In the genomic region with DNA sequence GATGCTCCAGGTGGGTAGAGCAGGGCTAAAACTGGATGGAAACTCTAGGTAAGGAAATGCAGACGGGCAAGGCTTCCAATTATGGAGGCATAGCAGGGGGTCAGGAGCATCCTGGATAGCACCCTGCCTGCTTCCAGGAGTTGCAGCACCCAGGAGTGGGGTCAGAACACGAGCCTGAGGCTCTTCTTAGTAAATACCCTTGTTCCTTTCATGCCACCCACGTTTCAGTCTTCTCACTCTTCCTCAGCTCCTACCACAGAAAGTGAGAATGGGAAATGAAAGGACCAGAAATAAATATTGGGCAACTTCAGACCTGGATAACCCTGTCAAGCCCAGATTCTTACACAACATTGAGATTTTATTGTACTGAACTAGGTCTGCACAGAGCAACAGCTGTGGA, we compare ENCODE assay signal across 28 cellular contexts. TPM values are rescaled to one million over a fixed set of nuclear protein-coding genes. Genes with fewer than 3 reads are reported as not detected.
DNase-seq lines count a peak whose midpoint lies in the region; ATAC-seq, FAIRE-seq and TF ChIP-seq lines count a peak whose summit lies in the region.
"Had no signal": no experiment of that assay in that cellular context is flagged by ENCODE, and none has a peak within 500 bp of the region (broad histone marks: within the 10 kb centered on the region; RNA-seq: fewer than 3 reads in every experiment).

No MANE protein-coding gene starts in this region.

- CTCF ChIA-PET in HepG2 (lab: Yijun Ruan, JAX; ENCODE audit: low intra/inter-chr PET ratio, low total read pairs): no interaction called here
- CTCF ChIA-PET in activated CD8-positive, alpha-beta memory T cell treated with anti-CD3 and anti-CD28 coated beads, Interleukin-2, amount 10 ng/mL, durations not matched to agents 7 days and 5 days (lab: Charles Lee): interaction anchor here (1.0 to 2.7 kb wide), 3 partner anchors 14 to 23 kb away, joined by 3 to 9 read pairs (median 7); partner anchors contain the start of gene CCR1
- CTCF ChIA-PET in activated CD8-positive, alpha-beta T cell treated with anti-CD3 and anti-CD28 coated beads, Interleukin-2, amount 10 ng/mL, durations not matched to agents 7 days and 5 days (lab: Charles Lee): interaction anchor here (0.6 to 1.8 kb wide), 2 partner anchors 112 to 178 kb away, joined by 3 to 8 read pairs; partner anchors contain the start of gene CCR5

- no peak for TF ChIP-seq CTCF in MM.1S (IDR thresholded peaks at IDR 0.05; ENCODE audit: low read length)
- no peak for TF ChIP-seq CTCF in HepG2 (CRISPR knock-in tag; IDR thresholded peaks at IDR 0.05)

- H3K9ac ChIP-seq in MM.1S (ENCODE audit: low read length) (no peak overlapping the region), HepG2 (ENCODE audit: insufficient read depth, low read depth, low read length) (no peak overlapping the region)
- H3K9ac ChIP-seq: BLaER1 had no signal

- H3K4me3 ChIP-seq in MM.1S (ENCODE audit: low read length) (no peak overlapping the region), HepG2 (replicated peaks in 1 of 3; ENCODE audit: insufficient read depth in 1 of 3, low read depth in 2 of 3, low read length in 3 of 3) (no peak overlapping the region)
- H3K4me3 ChIP-seq: A549, BLaER1, coronary artery, stomach, transverse colon had no signal

- no peak overlapping the region for H3K27ac Mint-ChIP-seq in activated CD8-positive, alpha-beta memory T cell treated with anti-CD3 and anti-CD28 coated beads, Interleukin-2, amount 10 ng/mL, durations not matched to agents 7 days and 5 days
- H3K27ac Mint-ChIP-seq in activated CD8-positive, alpha-beta T cell treated with anti-CD3 and anti-CD28 coated beads, Interleukin-2, amount 10 ng/mL, durations not matched to agents 7 days and 5 days: no peak overlapping the region

- ATAC-seq in HepG2: no peak
- no peak for ATAC-seq in activated CD8-positive, alpha-beta memory T cell treated with anti-CD3 and anti-CD28 coated beads, Interleukin-2, amount 10 ng/mL, durations not matched to agents 7 days and 5 days
- no peak for ATAC-seq in activated CD8-positive, alpha-beta T cell treated with anti-CD3 and anti-CD28 coated beads, Interleukin-2, amount 10 ng/mL, durations not matched to agents 7 days and 5 days
- ATAC-seq: A549; activated T-cell treated with anti-CD3 and anti-CD28 coated beads, Interleukin-2, amount 50 U/mL, for 4 hours; Right ventricle myocardium inferior had no signal

- peaks cover 16% of the 10 kb centered on the region for H3K4me1 Mint-ChIP-seq in activated CD8-positive, alpha-beta memory T cell treated with anti-CD3 and anti-CD28 coated beads, Interleukin-2, amount 10 ng/mL, durations not matched to agents 7 days and 5 days
- H3K4me1 Mint-ChIP-seq in activated CD8-positive, alpha-beta T cell treated with anti-CD3 and anti-CD28 coated beads, Interleukin-2, amount 10 ng/mL, durations not matched to agents 7 days and 5 days (ENCODE audit: low read depth): peaks cover 21% of the 10 kb centered on the region

- peaks cover 23% of the 10 kb centered on the region for H3K9me3 Mint-ChIP-seq in activated CD8-positive, alpha-beta memory T cell treated with anti-CD3 and anti-CD28 coated beads, Interleukin-2, amount 10 ng/mL, durations not matched to agents 7 days and 5 days (ENCODE audit: low read depth)
- H3K9me3 Mint-ChIP-seq in activated CD8-positive, alpha-beta T cell treated with anti-CD3 and anti-CD28 coated beads, Interleukin-2, amount 10 ng/mL, durations not matched to agents 7 days and 5 days (ENCODE audit: insufficient read depth): peaks cover 42% of the 10 kb centered on the region

- peaks cover 16% of the 10 kb centered on the region for H3F3A ChIP-seq in MM.1S (ENCODE audit: insufficient read depth, low read length)

- H3K9me3 ChIP-seq in MM.1S (replicated peaks; ENCODE audit: insufficient read depth, low read length) (no peaks in the 10 kb centered on the region), HepG2 (ENCODE audit: low read length) (no peaks in the 10 kb centered on the region)

- 0% methylated on average over 3 of the region's 3 CpGs for WGBS in HepG2 (ENCODE audit: low lambda C conversion rate)

- H3K27me3 ChIP-seq in MM.1S (replicated peaks; ENCODE audit: insufficient read depth, low read length) (no peaks in the 10 kb centered on the region), HepG2 (ENCODE audit: control insufficient read depth in 1 of 2, insufficient read depth in 2 of 2, low read length in 2 of 2) (peaks cover 0 to 2% of the 10 kb centered on the region in 2 experiments; a peak in 1 of 5 replicates)
- H3K27me3 ChIP-seq: BLaER1, stomach, transverse colon had no signal

- POLR2A ChIA-PET in HepG2 (lab: Yijun Ruan, JAX): no interaction called here
- POLR2A ChIA-PET in activated CD8-positive, alpha-beta T cell treated with anti-CD3 and anti-CD28 coated beads, Interleukin-2, amount 10 ng/mL, durations not matched to agents 7 days and 5 days (lab: Charles Lee): no interaction called here

- H3K79me2 ChIP-seq in MM.1S (ENCODE audit: low read length): no peaks in the 10 kb centered on the region
- H3K79me2 ChIP-seq in HepG2 (ENCODE audit: insufficient read depth, low read length): no peaks in the 10 kb centered on the region

- H3K4me2 ChIP-seq in MM.1S (ENCODE audit: low read depth, low read length): peak overlapping the region; percentile 53
- H3K4me2 ChIP-seq in HepG2 (ENCODE audit: low read depth, low read length): no peak overlapping the region
- H3K4me2 ChIP-seq: A549, BLaER1 had no signal

- TF ChIP-seq POLR2A in HepG2 (IDR thresholded peaks at IDR 0.05; ENCODE audit: insufficient read depth in 1 of 2, low read depth in 2 of 2, low read length in 2 of 2): no peak

- no peak for TF ChIP-seq EP300 in HepG2 (IDR thresholded peaks at IDR 0.05; ENCODE audit: low read depth in 2 of 2, low read length in 2 of 2)
- TF ChIP-seq EP300 in HepG2 (CRISPR knock-in tag; IDR thresholded peaks at IDR 0.05; ENCODE audit: borderline replicate concordance): no peak

- no peaks in the 10 kb centered on the region for H3K9me2 ChIP-seq in MM.1S (replicated peaks; ENCODE audit: insufficient read depth, low read length)

- peak; percentile 43 for DNase-seq in Ammon's horn (ENCODE audit: low spot score)
- DNase-seq in MM.1S: no peak
- DNase-seq in SIG-M5 (lab: John Stamatoyannopoulos, UW): peak; percentile 81
- no peak for DNase-seq in HepG2 (ENCODE audit: low spot score)
- no peak for DNase-seq in activated CD8-positive, alpha-beta memory T cell treated with anti-CD3 and anti-CD28 coated beads, Interleukin-2, amount 10 ng/mL, durations not matched to agents 7 days and 5 days
- DNase-seq in activated CD8-positive, alpha-beta T cell treated with anti-CD3 and anti-CD28 coated beads, Interleukin-2, amount 10 ng/mL, durations not matched to agents 7 days and 5 days: no peak
- DNase-seq in activated CD4-positive, alpha-beta T cell treated with anti-CD3 and anti-CD28 coated beads for 48 hours: no peak
- no peak for DNase-seq in caudate nucleus (lab: John Stamatoyannopoulos, UW)
- DNase-seq: activated CD4-positive, CD25-positive, alpha-beta regulatory T cell treated with anti-CD3 and anti-CD28 coated beads, Interleukin-2, amount 50 U/mL, for 72 hours; activated CD8-positive, alpha-beta memory T cell treated with anti-CD3 and anti-CD28 coated beads for 24 hours; activated naive CD4-positive, alpha-beta T cell treated with Interleukin-2 at 50 U/mL for 16 hours; activated T-cell treated with anti-CD3 and anti-CD28 coated beads, Interleukin-2, amount 50 U/mL, for 4 hours; amniotic stem cell; glutamatergic neuron; mesenchymal stem cell; naive B cell; NCI-H1436; NCI-H526; stimulated activated CD4-positive, alpha-beta T cell treated with anti-CD3 and anti-CD28 coated beads, Interleukin-12 subunit alpha, Interleukin-12 subunit beta, amount 100 ng/mL, for 4 hours; stomach; transverse colon had no signal

- H3K4me3 Mint-ChIP-seq in activated CD8-positive, alpha-beta memory T cell treated with anti-CD3 and anti-CD28 coated beads, Interleukin-2, amount 10 ng/mL, durations not matched to agents 7 days and 5 days: no peak overlapping the region
- H3K4me3 Mint-ChIP-seq in activated CD8-positive, alpha-beta T cell treated with anti-CD3 and anti-CD28 coated beads, Interleukin-2, amount 10 ng/mL, durations not matched to agents 7 days and 5 days: no peak overlapping the region
- H3K4me3 Mint-ChIP-seq: activated T-cell treated with anti-CD3 and anti-CD28 coated beads, Interleukin-2, amount 50 U/mL, for 4 hours; naive B cell had no signal

- intact Hi-C loops in HepG2 (cut with micrococcal nuclease; ENCODE audit: unreplicated experiment): no loop called here

- H3K27me3 Mint-ChIP-seq in activated CD8-positive, alpha-beta memory T cell treated with anti-CD3 and anti-CD28 coated beads, Interleukin-2, amount 10 ng/mL, durations not matched to agents 7 days and 5 days: peaks cover 11% of the 10 kb centered on the region
- H3K27me3 Mint-ChIP-seq in activated CD8-positive, alpha-beta T cell treated with anti-CD3 and anti-CD28 coated beads, Interleukin-2, amount 10 ng/mL, durations not matched to agents 7 days and 5 days (ENCODE audit: low read depth): no peaks in the 10 kb centered on the region
- H3K27me3 Mint-ChIP-seq: naive B cell had no signal

- H4K20me1 ChIP-seq in MM.1S (ENCODE audit: insufficient read depth, low read length) (no peaks in the 10 kb centered on the region), HepG2 (ENCODE audit: insufficient read depth, low read length) (no peaks in the 10 kb centered on the region)

- H2AFZ ChIP-seq in MM.1S (ENCODE audit: low read length) (no peak overlapping the region), HepG2 (ENCODE audit: low read length) (no peak overlapping the region)

- H3K4me1 ChIP-seq in MM.1S (ENCODE audit: low read length): peaks cover 41% of the 10 kb centered on the region
- H3K4me1 ChIP-seq in HepG2 (ENCODE audit: insufficient read depth, low read length): no peaks in the 10 kb centered on the region
- H3K4me1 ChIP-seq: A549 had no signal

- peaks cover 29% of the 10 kb centered on the region for H3K36me3 Mint-ChIP-seq in activated CD8-positive, alpha-beta memory T cell treated with anti-CD3 and anti-CD28 coated beads, Interleukin-2, amount 10 ng/mL, durations not matched to agents 7 days and 5 days
- H3K36me3 Mint-ChIP-seq in activated CD8-positive, alpha-beta T cell treated with anti-CD3 and anti-CD28 coated beads, Interleukin-2, amount 10 ng/mL, durations not matched to agents 7 days and 5 days (ENCODE audit: low read depth): peaks cover 44% of the 10 kb centered on the region

- in situ Hi-C loops in HepG2 (cut with HindIII; ENCODE audit: extremely low pct_ligation_motif_present, low pct_unique_long_range_greater_than_20kb): no loop called here

- no peaks in the 10 kb centered on the region for H3K36me3 ChIP-seq in MM.1S (replicated peaks; ENCODE audit: insufficient read depth, low read length)
- H3K36me3 ChIP-seq in HepG2 (replicated peaks in 1 of 2; ENCODE audit: control insufficient read depth in 1 of 2, insufficient read depth in 2 of 2, low read length in 2 of 2): no peaks in the 10 kb centered on the region
- H3K36me3 ChIP-seq: BLaER1, stomach, transverse colon had no signal

- no peak overlapping the region for H3K27ac ChIP-seq in MM.1S (ENCODE audit: low read length)
- no peak overlapping the region for H3K27ac ChIP-seq in HepG2 (ENCODE audit: extremely low read length, insufficient read depth, low read length)
- no peak overlapping the region for H3K27ac ChIP-seq in caudate nucleus (ENCODE audit: low read depth, low read length)
- H3K27ac ChIP-seq: A549, BLaER1, coronary artery, stomach, transverse colon had no signal

- no peak for TF ChIP-seq RAD21 in HepG2 (CRISPR knock-in tag; IDR thresholded peaks at IDR 0.05)

- FAIRE-seq in HepG2 (lab: Jason Lieb, UNC): no peak
- FAIRE-seq: A549, bronchial epithelial cell, endometrium had no signal

- BruUV-seq in HepG2 (replicated peaks; lab: Mats Ljungman, UMichigan): no TSS peak

RNA-seq across cellular contexts. Expression of gene CCR1, which starts 16.4 kb away (rescaled TPM):
- not detected in 2 replicates for total RNA-seq in HepG2 (2016; rRNA removed; fragmentation: Illumina TruSeq; extraction: Trizol)
- not detected in 2 replicates for total RNA-seq in HepG2 (2016; cell fraction: cytosol; rRNA removed; fragmentation: Illumina TruSeq; extraction: Trizol; ENCODE audit: low read depth)
- total RNA-seq in HepG2 (2016; cell fraction: insoluble cytoplasmic fraction; rRNA removed; fragmentation: Illumina TruSeq; extraction: Trizol): not detected in 2 replicates
- total RNA-seq in HepG2 (2016; cell fraction: membrane; rRNA removed; fragmentation: Illumina TruSeq; extraction: Trizol): not detected in 2 replicates
- not detected in 2 replicates for total RNA-seq in HepG2 (2016; cell fraction: nucleus; rRNA removed; fragmentation: Illumina TruSeq; extraction: Trizol)
- not detected in 2 replicates for polyA plus RNA-seq in HepG2 (2011; rRNA removed)
- polyA plus RNA-seq in HepG2 (2011; cell fraction: cytosol; rRNA removed): not detected in 2 replicates
- not detected in 2 replicates for polyA plus RNA-seq in HepG2 (2011; cell fraction: nucleus; rRNA removed)
- polyA plus RNA-seq in HepG2 (2012): not detected in 2 replicates
- polyA plus RNA-seq in HepG2 (2016; cell fraction: cytosol; fragmentation: Illumina TruSeq; extraction: Trizol; ENCODE audit: low read depth): not detected in 2 replicates
- polyA plus RNA-seq in HepG2 (2016; cell fraction: insoluble cytoplasmic fraction; fragmentation: Illumina TruSeq; extraction: Trizol; ENCODE audit: low read depth): not detected in 2 replicates
- not detected in 2 replicates for polyA plus RNA-seq in HepG2 (2016; cell fraction: membrane; fragmentation: Illumina TruSeq; extraction: Trizol; ENCODE audit: low read depth)
- polyA plus RNA-seq in HepG2 (2016; cell fraction: nucleus; fragmentation: Illumina TruSeq; extraction: Trizol; ENCODE audit: insufficient read depth, low read depth): not detected in 2 replicates
- polyA minus RNA-seq in HepG2 (2011; rRNA and poly(A)+ RNA removed; ENCODE audit: low replicate concordance): 0.16 TPM in 1 of 2 replicates, not detected in the other
- not detected in 2 replicates for polyA minus RNA-seq in HepG2 (2011; cell fraction: cytosol; rRNA and poly(A)+ RNA removed)
- polyA minus RNA-seq in HepG2 (2011; cell fraction: nucleus; rRNA and poly(A)+ RNA removed): not detected in 2 replicates
- total RNA-seq in activated CD8-positive, alpha-beta memory T cell treated with anti-CD3 and anti-CD28 coated beads, Interleukin-2, amount 10 ng/mL, durations not matched to agents 7 days and 5 days: 10 to 100 TPM; 35.3 to 55.6 TPM
- 10 to 100 TPM; 41.4 to 41.5 TPM for total RNA-seq in activated CD8-positive, alpha-beta T cell treated with anti-CD3 and anti-CD28 coated beads, Interleukin-2, amount 10 ng/mL, durations not matched to agents 7 days and 5 days
- total RNA-seq: bronchial epithelial cell, OCI-LY7 had no signal

RNA-seq across cellular contexts. Expression of gene CCR3, which starts 50.5 kb away (rescaled TPM):
- total RNA-seq in HepG2 (2016; rRNA removed; fragmentation: Illumina TruSeq; extraction: Trizol): not detected in 2 replicates
- total RNA-seq in HepG2 (2016; cell fraction: cytosol; rRNA removed; fragmentation: Illumina TruSeq; extraction: Trizol; ENCODE audit: low read depth): not detected in 2 replicates
- total RNA-seq in HepG2 (2016; cell fraction: insoluble cytoplasmic fraction; rRNA removed; fragmentation: Illumina TruSeq; extraction: Trizol): not detected in 2 replicates
- not detected in 2 replicates for total RNA-seq in HepG2 (2016; cell fraction: membrane; rRNA removed; fragmentation: Illumina TruSeq; extraction: Trizol)
- not detected in 2 replicates for total RNA-seq in HepG2 (2016; cell fraction: nucleus; rRNA removed; fragmentation: Illumina TruSeq; extraction: Trizol)
- not detected in 2 replicates for polyA plus RNA-seq in HepG2 (2011; rRNA removed)
- not detected in 2 replicates for polyA plus RNA-seq in HepG2 (2011; cell fraction: cytosol; rRNA removed)
- not detected in 2 replicates for polyA plus RNA-seq in HepG2 (2011; cell fraction: nucleus; rRNA removed)
- not detected in 2 replicates for polyA plus RNA-seq in HepG2 (2012)
- polyA plus RNA-seq in HepG2 (2016; cell fraction: cytosol; fragmentation: Illumina TruSeq; extraction: Trizol; ENCODE audit: low read depth): not detected in 2 replicates
- polyA plus RNA-seq in HepG2 (2016; cell fraction: insoluble cytoplasmic fraction; fragmentation: Illumina TruSeq; extraction: Trizol; ENCODE audit: low read depth): not detected in 2 replicates
- polyA plus RNA-seq in HepG2 (2016; cell fraction: membrane; fragmentation: Illumina TruSeq; extraction: Trizol; ENCODE audit: low read depth): not detected in 2 replicates
- polyA plus RNA-seq in HepG2 (2016; cell fraction: nucleus; fragmentation: Illumina TruSeq; extraction: Trizol; ENCODE audit: insufficient read depth, low read depth): not detected in 2 replicates
- polyA minus RNA-seq in HepG2 (2011; rRNA and poly(A)+ RNA removed; ENCODE audit: low replicate concordance): not detected in 2 replicates
- not detected in 2 replicates for polyA minus RNA-seq in HepG2 (2011; cell fraction: cytosol; rRNA and poly(A)+ RNA removed)
- polyA minus RNA-seq in HepG2 (2011; cell fraction: nucleus; rRNA and poly(A)+ RNA removed): not detected in 2 replicates
- 1 to 10 TPM; 1.4 to 2.0 TPM for total RNA-seq in activated CD8-positive, alpha-beta memory T cell treated with anti-CD3 and anti-CD28 coated beads, Interleukin-2, amount 10 ng/mL, durations not matched to agents 7 days and 5 days
- under 1 TPM; 0.34 to 0.37 TPM for total RNA-seq in activated CD8-positive, alpha-beta T cell treated with anti-CD3 and anti-CD28 coated beads, Interleukin-2, amount 10 ng/mL, durations not matched to agents 7 days and 5 days
- total RNA-seq: activated T-cell treated with anti-CD3 and anti-CD28 coated beads, Interleukin-2, amount 50 U/mL, for 4 hours; bronchial epithelial cell; OCI-LY7; Right ventricle myocardium inferior; transverse colon had no signal
- polyA plus RNA-seq: A549 had no signal

Comparison
In these comparisons a context has a peak if more than half of its experiments do, and no peak if none do; other contexts are left out.
1. DNase-seq: peak in Ammon's horn (single experiment) and SIG-M5 (single experiment); none in MM.1S (single experiment), HepG2 (single experiment), activated CD8-positive, alpha-beta memory T cell treated with anti-CD3 and anti-CD28 coated beads, Interleukin-2, amount 10 ng/mL, durations not matched to agents 7 days and 5 days (single experiment), activated CD8-positive, alpha-beta T cell treated with anti-CD3 and anti-CD28 coated beads, Interleukin-2, amount 10 ng/mL, durations not matched to agents 7 days and 5 days (single experiment), activated CD4-positive, alpha-beta T cell treated with anti-CD3 and anti-CD28 coated beads for 48 hours (single experiment) and caudate nucleus (0 of 61).
2. RNA of gene CCR1, which starts 16.4 kb away (total RNA-seq): 35.3 to 55.6 TPM in activated CD8-positive, alpha-beta memory T cell treated with anti-CD3 and anti-CD28 coated beads, Interleukin-2, amount 10 ng/mL, durations not matched to agents 7 days and 5 days and 41.4 to 41.5 TPM in activated CD8-positive, alpha-beta T cell treated with anti-CD3 and anti-CD28 coated beads, Interleukin-2, amount 10 ng/mL, durations not matched to agents 7 days and 5 days; not detected in HepG2; every median in the first group is over 10 times any median in the second.